8 cellular contexts compared by ENCODE assay signal in genomic region chr2:237471457-237472186, GRCh38. TPM values are rescaled to one million over a fixed set of nuclear protein-coding genes. Genes with fewer than 3 reads are reported as not detected.
DNase-seq lines count a peak whose midpoint lies in the region; ATAC-seq and TF ChIP-seq lines count a peak whose summit lies in the region.

No MANE protein-coding gene starts in this region.

- H3K9me2 ChIP-seq in Loucy (replicated peaks; ENCODE audit: low read depth, low read length): no peaks in the 10 kb centered on the region

- peak; percentile 83 for TF ChIP-seq CTCF in Loucy (conservative IDR thresholded peaks at IDR 0.05; ENCODE audit: low read length)
- peak; percentile 65 for TF ChIP-seq CTCF in cardiac muscle cell (IDR thresholded peaks at IDR 0.05; ENCODE audit: low read depth, low read length)

- peak; percentile 14 to 16 for DNase-seq in NCI-H524 (lab: John Stamatoyannopoulos, UW)
- no peak for DNase-seq in NCI-H524 treated with DMSO at 0.1 percent for 48 hours (lab: John Stamatoyannopoulos, UW)
- DNase-seq in activated CD8-positive, alpha-beta memory T cell treated with anti-CD3 and anti-CD28 coated beads, Interleukin-2, amount 50 U/mL, for 4 hours: peak; percentile 49
- DNase-seq in cardiac muscle cell (ENCODE audit: low read depth in 1 of 2, low spot score in 1 of 2): peak; percentile 58 to 79
- peak; percentile 49 for DNase-seq in stimulated activated CD4-positive, alpha-beta T cell treated with anti-CD3 and anti-CD28 coated beads, Interleukin-1b, Interleukin-23, amount 100 ng/mL, for 48 hours
- DNase-seq in NCI-H526 treated with DMSO at 0.1 percent for 48 hours (lab: John Stamatoyannopoulos, UW): no peak

- H3K4me3 ChIP-seq in Loucy (ENCODE audit: low read length, poor library complexity, severe bottlenecking) (no peak overlapping the region), cardiac muscle cell (no peak overlapping the region)

- H3K36me3 ChIP-seq in Loucy (ENCODE audit: insufficient read depth, low read length): no peaks in the 10 kb centered on the region
- H3K36me3 ChIP-seq in cardiac muscle cell: no peaks in the 10 kb centered on the region

- H3K4me1 ChIP-seq in Loucy (ENCODE audit: insufficient read depth, low read length, poor library complexity, severe bottlenecking) (peaks cover 18% of the 10 kb centered on the region), cardiac muscle cell (ENCODE audit: low read depth) (peaks cover 5% of the 10 kb centered on the region)

- H3K79me2 ChIP-seq in Loucy (ENCODE audit: insufficient read depth, low read length): no peaks in the 10 kb centered on the region

- ATAC-seq in GM18873 (IDR thresholded peaks at IDR 0.05; ENCODE audit: low FRiP score, unreplicated experiment): no peak

- H4K20me1 ChIP-seq in Loucy (ENCODE audit: insufficient read depth, low read length, poor library complexity, severe bottlenecking): no peaks in the 10 kb centered on the region

- H3K9me3 ChIP-seq in Loucy (ENCODE audit: insufficient read depth, low read depth, low read length) (no peaks in the 10 kb centered on the region), cardiac muscle cell (ENCODE audit: low read depth) (no peaks in the 10 kb centered on the region)

- no peaks in the 10 kb centered on the region for H3F3A ChIP-seq in Loucy (ENCODE audit: low read depth)

- H3K27ac ChIP-seq in cardiac muscle cell: no peak overlapping the region

- no peak overlapping the region for H3K9ac ChIP-seq in Loucy (ENCODE audit: low read depth, low read length, poor library complexity, severe bottlenecking)

- H3K4me2 ChIP-seq in Loucy (ENCODE audit: low read depth, low read length, poor library complexity, severe bottlenecking): no peak overlapping the region

- no peaks in the 10 kb centered on the region for H3K27me3 ChIP-seq in Loucy (ENCODE audit: insufficient read depth, low read length, poor library complexity, severe bottlenecking)
- peaks cover 9% of the 10 kb centered on the region for H3K27me3 ChIP-seq in cardiac muscle cell

- H2AFZ ChIP-seq in Loucy (ENCODE audit: low read length): peak overlapping the region; percentile 53

RNA-seq across cellular contexts. Expression of gene MLPH, which starts 15.4 kb away (rescaled TPM):
- 0.11 and 0.27 TPM in 2 replicates for total RNA-seq in cardiac muscle cell
- polyA plus RNA-seq in cardiac muscle cell: 1.4 TPM in 1 of 2 replicates, not detected in the other

RNA-seq across cellular contexts. Expression of gene COL6A3, which starts 57.7 kb away (rescaled TPM):
- total RNA-seq in cardiac muscle cell: 4.1 and 4.7 TPM in 2 replicates
- polyA plus RNA-seq in cardiac muscle cell: 0.24 and 1.3 TPM in 2 replicates

Comparison
In these comparisons a context has a peak if more than half of its experiments do, and no peak if none do; other contexts are left out.
1. DNase-seq: peak in NCI-H524 (2 of 2), activated CD8-positive, alpha-beta memory T cell treated with anti-CD3 and anti-CD28 coated beads, Interleukin-2, amount 50 U/mL, for 4 hours (single experiment), cardiac muscle cell (2 of 2) and stimulated activated CD4-positive, alpha-beta T cell treated with anti-CD3 and anti-CD28 coated beads, Interleukin-1b, Interleukin-23, amount 100 ng/mL, for 48 hours (single experiment); none in NCI-H524 treated with DMSO at 0.1 percent for 48 hours (single experiment) and NCI-H526 treated with DMSO at 0.1 percent for 48 hours (single experiment).